In genomic region chr3:13391308-13391707, GRCh38 we compare ENCODE assay signal across 15 cellular contexts. TPM values are rescaled to one million over a fixed set of nuclear protein-coding genes. Genes with fewer than 3 reads are reported as not detected.
DNase-seq lines count a peak whose midpoint lies in the region; ATAC-seq, FAIRE-seq and TF ChIP-seq lines count a peak whose summit lies in the region.
"Had no signal": no experiment of that assay in that cellular context is flagged by ENCODE, and none has a peak within 500 bp of the region (broad histone marks: within the 10 kb centered on the region; RNA-seq: fewer than 3 reads in every experiment).

No MANE protein-coding gene starts in this region.

- no peak for FAIRE-seq in kidney (lab: Jason Lieb, UNC)

- H3K9me3 ChIP-seq in kidney (ENCODE audit: control insufficient read depth in 1 of 2, low read length in 2 of 2) (no peaks in the 10 kb centered on the region), ovary (no peaks in the 10 kb centered on the region)
- H3K9me3 ChIP-seq: BE2C, esophagus muscularis mucosa, neutrophil, stomach had no signal

- 78 to 89% (median 79%) methylated on average over 7 of the region's 7 CpGs for WGBS in ovary, 3 donors

- no peak for ATAC-seq in GM21619 (IDR thresholded peaks at IDR 0.05; ENCODE audit: unreplicated experiment)

- H3K36me3 ChIP-seq in kidney (ENCODE audit: control insufficient read depth in 1 of 2, insufficient read depth in 2 of 2, low read length in 2 of 2): peaks cover 8 to 21% of the 10 kb centered on the region in 2 donors
- no peaks in the 10 kb centered on the region for H3K36me3 ChIP-seq in ovary
- H3K36me3 ChIP-seq: BE2C had no signal

- intact Hi-C loops in kidney (cut with DNase I): no loop called here
- intact Hi-C loops in ovary (cut with DNase I): no loop called here

- H3K27me3 ChIP-seq in ovary: no peaks in the 10 kb centered on the region
- H3K27me3 ChIP-seq: BE2C, esophagus muscularis mucosa, neutrophil, stomach had no signal

- H3K4me1 ChIP-seq in kidney (ENCODE audit: control insufficient read depth in 1 of 2, insufficient read depth in 1 of 2, low read depth in 1 of 2, low read length in 2 of 2) (peaks cover 0 to 5% of the 10 kb centered on the region in 2 donors), ovary (ENCODE audit: insufficient read depth) (no peaks in the 10 kb centered on the region)
- H3K4me1 ChIP-seq: BE2C, esophagus muscularis mucosa, stomach had no signal

- H3K4me3 ChIP-seq in kidney (ENCODE audit: low read length in 2 of 2) (no peak overlapping the region), ovary (no peak overlapping the region)
- H3K4me3 ChIP-seq: esophagus muscularis mucosa, stomach had no signal

- in situ Hi-C loops in G401 (cut with HindIII; ENCODE audit: low sequenced_read_pairs): no loop called here

- H3K9ac ChIP-seq in kidney (ENCODE audit: low read length in 2 of 2): no peak overlapping the region

- TF ChIP-seq EP300 in ovary (IDR thresholded peaks at IDR 0.05): no peak

- TF ChIP-seq POLR2A in ovary (IDR thresholded peaks at IDR 0.05): no peak

- TF ChIP-seq CTCF in kidney (IDR thresholded peaks at IDR 0.05; ENCODE audit: borderline replicate concordance, extremely low read depth, insufficient read depth) (no peak), ovary (IDR thresholded peaks at IDR 0.05) (no peak)

- peak; percentile 20 for DNase-seq in stimulated activated CD4-positive, alpha-beta T cell treated with anti-CD3 and anti-CD28 coated beads, Interleukin-4, amount 100 ng/mL, for 24 hours
- DNase-seq in stimulated activated CD4-positive, alpha-beta T cell treated with anti-CD3 and anti-CD28 coated beads, Interleukin-2, amount 100 ng/mL, for 24 hours: no peak
- DNase-seq in activated CD4-positive, alpha-beta T cell treated with anti-CD3 and anti-CD28 coated beads for 4 hours: peak; percentile 39 to 41
- peak; percentile 10 for DNase-seq in effector CD8-positive, alpha-beta T cell (lab: John Stamatoyannopoulos, UW)
- no peak for DNase-seq in kidney
- DNase-seq in G401 (ENCODE audit: low spot score): no peak
- no peak for DNase-seq in ovary
- DNase-seq: BE2C, HCEC 1CT, immature natural killer cell, NCI-H345, stomach had no signal

- H3K27ac ChIP-seq in kidney (ENCODE audit: low read depth in 2 of 2, low read length in 2 of 2): no peak overlapping the region
- no peak overlapping the region for H3K27ac ChIP-seq in ovary
- H3K27ac ChIP-seq: esophagus muscularis mucosa, neutrophil, stomach had no signal

RNA-seq across cellular contexts. Expression of gene NUP210, which starts 28.8 kb away (rescaled TPM):
- total RNA-seq in kidney (22.9 TPM), ovary (1 to 10 TPM; 1.4 to 5.6 (median 3.2) TPM)
- polyA plus RNA-seq in kidney (ENCODE audit: insufficient read depth, low read depth, low replicate concordance) (5.6 TPM), ovary (1 to 10 TPM; 1.6 to 5.8 TPM)
- total RNA-seq in G401 (2014; rRNA removed; shearing (Covaris generic)): 33.0 and 45.0 TPM in 2 replicates

Comparison
In these comparisons a context has a peak if more than half of its experiments do, and no peak if none do; other contexts are left out.
1. DNase-seq: peak in stimulated activated CD4-positive, alpha-beta T cell treated with anti-CD3 and anti-CD28 coated beads, Interleukin-4, amount 100 ng/mL, for 24 hours (single experiment), activated CD4-positive, alpha-beta T cell treated with anti-CD3 and anti-CD28 coated beads for 4 hours (2 of 2) and effector CD8-positive, alpha-beta T cell (single experiment); none in stimulated activated CD4-positive, alpha-beta T cell treated with anti-CD3 and anti-CD28 coated beads, Interleukin-2, amount 100 ng/mL, for 24 hours (0 of 2), kidney (single experiment), G401 (single experiment) and ovary (0 of 5).